ENCODE assay signal across 9 cellular contexts in genomic region chr2:234544659-234545611, GRCh38. TPM values are rescaled to one million over a fixed set of nuclear protein-coding genes. Genes with fewer than 3 reads are reported as not detected.
DNase-seq lines count a peak whose midpoint lies in the region; ATAC-seq and TF ChIP-seq lines count a peak whose summit lies in the region.
"Had no signal": no experiment of that assay in that cellular context is flagged by ENCODE, and none has a peak within 500 bp of the region (broad histone marks: within the 10 kb centered on the region; RNA-seq: fewer than 3 reads in every experiment).

No MANE protein-coding gene starts in this region.

- no peak overlapping the region for H3K4ac ChIP-seq in trophoblast cell (ENCODE audit: low read depth, low read length)

- H3K79me1 ChIP-seq in trophoblast cell (ENCODE audit: low read length) = no peaks in the 10 kb centered on the region

- no peak overlapping the region for H2BK5ac ChIP-seq in trophoblast cell (ENCODE audit: low read depth, low read length, poor library complexity)

- no peak overlapping the region for H4K91ac ChIP-seq in trophoblast cell (ENCODE audit: low read depth, low read length)

- no peak overlapping the region for H3K9ac ChIP-seq in trophoblast cell (ENCODE audit: low read length)

- no peak overlapping the region for H2BK120ac ChIP-seq in trophoblast cell (ENCODE audit: insufficient read depth, low read length, poor library complexity)

- no peak for TF ChIP-seq EP300 in gastroesophageal sphincter (IDR thresholded peaks at IDR 0.05)

- H3K18ac ChIP-seq in trophoblast cell (ENCODE audit: low read length) = no peak overlapping the region

- H3K27ac ChIP-seq in Peyer's patch (no peak overlapping the region), gastroesophageal sphincter (no peak overlapping the region), trophoblast cell (ENCODE audit: low read depth, low read length) (no peak overlapping the region)
- H3K27ac ChIP-seq: skin epidermis had no signal

- H3K4me3 ChIP-seq in Peyer's patch (no peak overlapping the region), gastroesophageal sphincter (no peak overlapping the region), trophoblast cell (ENCODE audit: low read depth, low read length) (no peak overlapping the region)
- H3K4me3 ChIP-seq: skin epidermis had no signal

- H4K8ac ChIP-seq in trophoblast cell (ENCODE audit: low read depth, low read length) = no peak overlapping the region

- H2AFZ ChIP-seq in trophoblast cell (ENCODE audit: insufficient read depth, low read length, poor library complexity) = no peak overlapping the region

- no peaks in the 10 kb centered on the region for H3K79me2 ChIP-seq in trophoblast cell (ENCODE audit: control insufficient read depth, insufficient read depth, low read length, poor library complexity)

- DNase-seq in NCI-H2029 treated with DMSO at 0.1 percent for 48 hours (lab: John Stamatoyannopoulos, UW) (peak; percentile 17), NCI-H2029 (lab: John Stamatoyannopoulos, UW) (no peak), Peyer's patch (peak; percentile 60 to 85 (median 60)), trophoblast cell (peak; percentile 22 to 73), ureter (ENCODE audit: low spot score) (peak; percentile 72)
- peak; percentile 60 to 64 for DNase-seq in activated T-helper 1 cell treated with anti-CD3 and anti-CD28 coated beads, Interleukin-2, amount 50 U/mL, for 16 hours (ENCODE audit: low read depth in 1 of 2, low spot score in 1 of 2)

- H3K4me2 ChIP-seq in trophoblast cell (ENCODE audit: low read length) = peak overlapping the region; percentile 57

- no peak for TF ChIP-seq POLR2A in Peyer's patch (IDR thresholded peaks at IDR 0.05)
- TF ChIP-seq POLR2A in gastroesophageal sphincter (IDR thresholded peaks at IDR 0.05) = no peak

- TF ChIP-seq CTCF in Peyer's patch (IDR thresholded peaks at IDR 0.05) (peak; percentile 33 to 90 (median 77)), gastroesophageal sphincter (IDR thresholded peaks at IDR 0.05) (peak; percentile 73 to 95 (median 85))

- H4K12ac ChIP-seq in trophoblast cell (ENCODE audit: low read depth, low read length) = no peak overlapping the region

- H3K4me1 ChIP-seq in Peyer's patch = no peaks in the 10 kb centered on the region
- peaks cover 0 to 6% (median 0%) of the 10 kb centered on the region in 3 donors for H3K4me1 ChIP-seq in gastroesophageal sphincter
- H3K4me1 ChIP-seq in trophoblast cell (ENCODE audit: control insufficient read depth in 1 of 2, insufficient read depth in 2 of 2, low read length in 2 of 2) = no peaks in the 10 kb centered on the region

- no peak overlapping the region for H2BK12ac ChIP-seq in trophoblast cell (ENCODE audit: low read length)

- H3K36me3 ChIP-seq in Peyer's patch = no peaks in the 10 kb centered on the region
- no peaks in the 10 kb centered on the region for H3K36me3 ChIP-seq in gastroesophageal sphincter
- no peaks in the 10 kb centered on the region for H3K36me3 ChIP-seq in trophoblast cell (ENCODE audit: control insufficient read depth in 1 of 2, insufficient read depth in 2 of 2, low read length in 2 of 2)

- H3K9me3 ChIP-seq in Peyer's patch (no peaks in the 10 kb centered on the region), gastroesophageal sphincter (no peaks in the 10 kb centered on the region), trophoblast cell (ENCODE audit: insufficient read depth, low read depth, low read length) (no peaks in the 10 kb centered on the region)

- no peak overlapping the region for H3K14ac ChIP-seq in trophoblast cell (ENCODE audit: low read length)

- H3K23ac ChIP-seq in trophoblast cell (ENCODE audit: low read length) = no peak overlapping the region

- ATAC-seq in HG03521 (IDR thresholded peaks at IDR 0.05; ENCODE audit: unreplicated experiment) (peak; percentile 71), gastroesophageal sphincter (peak; percentile 57)

- no peak overlapping the region for H2AK5ac ChIP-seq in trophoblast cell (ENCODE audit: low read length)

- H3K27me3 ChIP-seq in Peyer's patch (no peaks in the 10 kb centered on the region), gastroesophageal sphincter (peaks cover 30% of the 10 kb centered on the region), trophoblast cell (ENCODE audit: insufficient read depth, low read length) (no peaks in the 10 kb centered on the region)

- WGBS in gastroesophageal sphincter (ENCODE audit: low coverage in 1 of 2), 2 donors = 37 to 41% methylated on average over 8 to 13 of the region's 24 CpGs
- no CpG with 5 or more reads among the region's 24 CpGs for WGBS in trophoblast cell (ENCODE audit: extremely low coverage, insufficient coverage, insufficient read length)

RNA-seq across cellular contexts. Expression of gene ARL4C, which starts 48.1 kb away (rescaled TPM):
- 10 to 100 TPM in 1 of 4 donors, 1 to 10 TPM in 3; 4.5 to 23.9 (median 5.9) TPM for total RNA-seq in Peyer's patch
- 10 to 100 TPM in 1 of 4 donors, 1 to 10 TPM in 3; 3.7 to 12.7 (median 7.2) TPM for total RNA-seq in gastroesophageal sphincter
- polyA plus RNA-seq in trophoblast cell (2013) = 28.8 TPM in 2 replicates
- 24.4 TPM for total RNA-seq in ureter
